Comparison of ENCODE assay signal across 8 cellular contexts in genomic region chr1:12615916-12616708, GRCh38. TPM values are rescaled to one million over a fixed set of nuclear protein-coding genes. Genes with fewer than 3 reads are reported as not detected.
DNase-seq lines count a peak whose midpoint lies in the region; ATAC-seq and TF ChIP-seq lines count a peak whose summit lies in the region.

No MANE protein-coding gene starts in this region.

- peak overlapping the region; percentile 79 to 96 (median 88) for H3K27ac Mint-ChIP-seq in CD4-positive, CD25-positive, alpha-beta regulatory T cell

- H3K4me3 ChIP-seq in CD4-positive, CD25-positive, alpha-beta regulatory T cell (ENCODE audit: low read depth, low read length), result peak overlapping the region; percentile 58
- H3K4me3 ChIP-seq in IMR-90 (ENCODE audit: insufficient read depth, low read depth, low read length) (peak overlapping the region; percentile 66), iPS DF 6.9 (ENCODE audit: low read length) (peak overlapping the region; percentile 80; the same call in 1 of the 2 replicates), retinal pigment epithelial cell (ENCODE audit: low read length) (peak overlapping the region; percentile 85)

- TF ChIP-seq CTCF in IMR-90 (conservative IDR thresholded peaks at IDR 0.05; ENCODE audit: low read depth, low read length) (no peak), retinal pigment epithelial cell (conservative IDR thresholded peaks at IDR 0.05; ENCODE audit: low read depth, low read length) (no peak)

- peak overlapping the region; percentile 86 for H4K91ac ChIP-seq in IMR-90 (ENCODE audit: insufficient read depth, low read depth, low read length)

- no peak for ATAC-seq in CD4-positive, CD25-positive, alpha-beta regulatory T cell (ENCODE audit: low read depth in 2 of 2)
- ATAC-seq in IMR-90 (ENCODE audit: low read depth) (peak; percentile 49), HG03342 (IDR thresholded peaks at IDR 0.05; ENCODE audit: unreplicated experiment) (no peak), HG03439 (IDR thresholded peaks at IDR 0.05; ENCODE audit: unreplicated experiment) (no peak)

- H4K20me1 ChIP-seq in IMR-90 (ENCODE audit: insufficient read depth, low read length), result no peaks in the 10 kb centered on the region

- POLR2A ChIA-PET in IMR-90 (lab: Charles Lee; ENCODE audit: unreplicated experiment), result interaction anchor here (0.5 to 1.5 kb wide), 2 partner anchors 77 to 1359 kb away, joined by 3 to 4 read pairs; no protein-coding TSS in a partner anchor

- TF ChIP-seq POLR2A in IMR-90 (IDR thresholded peaks at IDR 0.05; ENCODE audit: low read depth, low read length), result peak; percentile 51; the same call in 1 of the 2 replicates

- intact Hi-C loops in IMR-90 (cut with micrococcal nuclease), result loop anchor here (1.0 to 5.0 kb wide), 4 partner anchors 12 to 154 kb away; no protein-coding TSS in a partner anchor

- H3K9me3 Mint-ChIP-seq in CD4-positive, CD25-positive, alpha-beta regulatory T cell, result peaks cover 0 to 2% (median 0%) of the 10 kb centered on the region in 7 donors

- no TSS peak for BruUV-seq in IMR-90 (replicated peaks; lab: Mats Ljungman, UMichigan)

- no peak for TF ChIP-seq RAD21 in IMR-90 (IDR thresholded peaks at IDR 0.05; ENCODE audit: low read length)

- peak overlapping the region; percentile 75 for H3K27ac ChIP-seq in CD4-positive, CD25-positive, alpha-beta regulatory T cell (ENCODE audit: insufficient read depth, low read length, poor library complexity, severe bottlenecking)
- H3K27ac ChIP-seq in IMR-90 (ENCODE audit: insufficient read depth, low read length), result peak overlapping the region; percentile 77
- H3K27ac ChIP-seq in iPS DF 6.9 (ENCODE audit: low read length), result peak overlapping the region; percentile 62

- H3K9me3 ChIP-seq in CD4-positive, CD25-positive, alpha-beta regulatory T cell (ENCODE audit: control insufficient read depth in 2 of 2, low read length in 2 of 2), result no peaks in the 10 kb centered on the region
- H3K9me3 ChIP-seq in IMR-90 (ENCODE audit: control insufficient read depth, insufficient read depth, low read length) (no peaks in the 10 kb centered on the region), iPS DF 6.9 (ENCODE audit: control insufficient read depth, insufficient read depth, low read length) (no peaks in the 10 kb centered on the region)

- peaks cover 7 to 81% (median 28%) of the 10 kb centered on the region in 4 donors for H3K4me1 Mint-ChIP-seq in CD4-positive, CD25-positive, alpha-beta regulatory T cell

- no peaks in the 10 kb centered on the region for H3K36me3 ChIP-seq in CD4-positive, CD25-positive, alpha-beta regulatory T cell (ENCODE audit: control insufficient read depth, insufficient read depth, low read length)
- H3K36me3 ChIP-seq in IMR-90 (ENCODE audit: control insufficient read depth, insufficient read depth, low read length) (peaks cover 7% of the 10 kb centered on the region), iPS DF 6.9 (ENCODE audit: control insufficient read depth, insufficient read depth, low read length) (no peaks in the 10 kb centered on the region)

- H3K18ac ChIP-seq in IMR-90 (ENCODE audit: low read depth, low read length), result peak overlapping the region; percentile 31

- H3K4me3 Mint-ChIP-seq in CD4-positive, CD25-positive, alpha-beta regulatory T cell, result peak overlapping the region; percentile 92 to 98 (median 96)

- peak overlapping the region; percentile 88 for H3K4ac ChIP-seq in IMR-90 (ENCODE audit: low read depth, low read length)

- WGBS in IMR-90 (ENCODE audit: extremely low coverage in 2 of 2, insufficient read length in 1 of 2), 2 experiments, result 7% methylated on average over 5 of the region's 16 CpGs; no CpG with 5 or more reads in 1 of the 2 experiments
- WGBS in iPS DF 6.9 (ENCODE audit: insufficient coverage, insufficient read length), result no CpG with 5 or more reads among the region's 16 CpGs

- H3K79me1 ChIP-seq in IMR-90 (ENCODE audit: low read depth in 1 of 2, low read length in 2 of 2), result peaks cover 5 to 22% of the 10 kb centered on the region in 2 experiments; a peak in 2 of 4 replicates

- dilution Hi-C loops in IMR-90 (cut with HindIII; ENCODE audit: low sequenced_read_pairs, unreplicated experiment), result no loop called here

- H3K14ac ChIP-seq in IMR-90 (replicated peaks; ENCODE audit: low read depth, low read length), result peak overlapping the region; percentile 91

- H2BK5ac ChIP-seq in IMR-90 (ENCODE audit: low read depth, low read length, poor library complexity, severe bottlenecking), result peak overlapping the region; percentile 77

- in situ Hi-C loops in IMR-90 (cut with MboI; ENCODE audit: low sequenced_read_pairs), result loop anchor here (5.0 to 25.0 kb wide), 3 partner anchors 61 to 304 kb away; no protein-coding TSS in a partner anchor

- H3K23ac ChIP-seq in IMR-90 (ENCODE audit: low read depth, low read length), result peak overlapping the region; percentile 90

- peaks cover 60% of the 10 kb centered on the region for H3K27me3 Mint-ChIP-seq in CD4-positive, CD25-positive, alpha-beta regulatory T cell

- H4K5ac ChIP-seq in IMR-90 (ENCODE audit: low read depth, low read length), result peak overlapping the region; percentile 58

- peaks cover 55% of the 10 kb centered on the region for H3K4me1 ChIP-seq in CD4-positive, CD25-positive, alpha-beta regulatory T cell (ENCODE audit: control insufficient read depth, insufficient read depth, low read length, poor library complexity, severe bottlenecking)
- H3K4me1 ChIP-seq in IMR-90 (ENCODE audit: control insufficient read depth, insufficient read depth, low read length) (peaks cover 21% of the 10 kb centered on the region), iPS DF 6.9 (ENCODE audit: control insufficient read depth, insufficient read depth, low read length) (peaks cover 4% of the 10 kb centered on the region; the same call in 1 of the 2 replicates)

- peak overlapping the region; percentile 74 for H3K9ac ChIP-seq in IMR-90 (ENCODE audit: low read depth, low read length)

- peaks cover 5% of the 10 kb centered on the region for H3K27me3 ChIP-seq in CD4-positive, CD25-positive, alpha-beta regulatory T cell (ENCODE audit: control insufficient read depth, insufficient read depth, low read length)
- H3K27me3 ChIP-seq in IMR-90 (ENCODE audit: control insufficient read depth, insufficient read depth, low read length), result no peaks in the 10 kb centered on the region
- H3K27me3 ChIP-seq in iPS DF 6.9 (ENCODE audit: control insufficient read depth, insufficient read depth, low read length), result no peaks in the 10 kb centered on the region

- peak in 1 of 3 donors; percentile 29 for DNase-seq in CD4-positive, CD25-positive, alpha-beta regulatory T cell
- DNase-seq in IMR-90, result peak; percentile 62
- DNase-seq in amniotic epithelial cell (ENCODE audit: low read depth), result peak; percentile 59
- DNase-seq in iPS DF 6.9 (ENCODE audit: low read depth, low spot score), result no peak
- DNase-seq in retinal pigment epithelial cell (ENCODE audit: low read depth), result peak; percentile 92
- no peak for DNase-seq in SKM-1 treated with dmso at 0.1 percent for 144 hours (lab: John Stamatoyannopoulos, UW; ENCODE audit: unreplicated experiment)

- peak overlapping the region; percentile 86 for H2BK120ac ChIP-seq in IMR-90 (ENCODE audit: low read depth, low read length)

- H2AK9ac ChIP-seq in IMR-90 (replicated peaks; ENCODE audit: low read depth, low read length, poor library complexity), result peak overlapping the region; percentile 71

- peaks cover 4% of the 10 kb centered on the region; the same call in 1 of the 2 replicates for H3K9me1 ChIP-seq in IMR-90 (ENCODE audit: insufficient read depth, low read length)

- peak overlapping the region; percentile 78 for H2AK5ac ChIP-seq in IMR-90 (ENCODE audit: low read depth, low read length)

- peaks cover 5% of the 10 kb centered on the region for H3K36me3 Mint-ChIP-seq in CD4-positive, CD25-positive, alpha-beta regulatory T cell

- peak overlapping the region; percentile 76 for H3K4me2 ChIP-seq in IMR-90 (ENCODE audit: low read depth, low read length)

- H2BK15ac ChIP-seq in IMR-90 (ENCODE audit: low read depth, low read length), result peak overlapping the region; percentile 22

- peak overlapping the region; percentile 41 to 81; a peak in 3 of 4 replicates for H4K8ac ChIP-seq in IMR-90 (ENCODE audit: low read depth in 2 of 2, low read length in 2 of 2)

- CTCF ChIA-PET in IMR-90 (lab: Yijun Ruan, JAX), result interaction anchor here (0.5 to 0.8 kb wide), 2 partner anchors 169 to 341 kb away, joined by 3 read pairs; no protein-coding TSS in a partner anchor

- peak overlapping the region; percentile 89 for H2AFZ ChIP-seq in IMR-90 (replicated peaks; ENCODE audit: low read length, poor library complexity)

- peak overlapping the region; percentile 90 for H2BK20ac ChIP-seq in IMR-90 (ENCODE audit: low read depth, low read length)

- H3K56ac ChIP-seq in IMR-90 (ENCODE audit: extremely low read depth, insufficient read depth, low read length), result peak overlapping the region; percentile 87

TF ChIP-seq in IMR-90, 13 proteins besides CTCF, POLR2A, EP300 and RAD21 (continues in another document):
- no peak for TF ChIP-seq SMC3 (IDR thresholded peaks at IDR 0.05; ENCODE audit: low read depth, low read length)
- no peak for TF ChIP-seq CHD1 (IDR thresholded peaks at IDR 0.05; ENCODE audit: low read depth, low read length)
- TF ChIP-seq MXI1 (IDR thresholded peaks at IDR 0.05; ENCODE audit: borderline replicate concordance, low read depth, low read length), result no peak
- no peak for TF ChIP-seq MAFK (IDR thresholded peaks at IDR 0.05; ENCODE audit: low read depth, low read length)
- TF ChIP-seq CEBPB (IDR thresholded peaks at IDR 0.05; ENCODE audit: low read depth, low read length), result no peak
- TF ChIP-seq RCOR1 (IDR thresholded peaks at IDR 0.05; ENCODE audit: insufficient replicate concordance, low read length), result no peak
- TF ChIP-seq BHLHE40 (IDR thresholded peaks at IDR 0.05; ENCODE audit: low read depth, low read length), result no peak
- 0 out of 2 replicates have a peak, but pooled peaks have one; percentile 24 for TF ChIP-seq FOS (IDR thresholded peaks at IDR 0.05; ENCODE audit: low read depth, low read length)
- TF ChIP-seq NFE2L2 (IDR thresholded peaks at IDR 0.05; ENCODE audit: low read depth, low read length), result no peak
- peak; percentile 3; the same call in 1 of the 2 replicates for TF ChIP-seq MAZ (IDR thresholded peaks at IDR 0.05; ENCODE audit: borderline replicate concordance, low read depth, low read length)

RNA-seq across cellular contexts. Expression of gene DHRS3, which starts 1.9 kb away (rescaled TPM):
- total RNA-seq in CD4-positive, CD25-positive, alpha-beta regulatory T cell, result 15.2 TPM
- polyA plus RNA-seq in CD4-positive, CD25-positive, alpha-beta regulatory T cell, result 10 to 100 TPM in 3 of 4 donors, 1 to 10 TPM in 1; 8.8 to 25.6 (median 16.1) TPM
- 11.4 and 14.5 TPM in 2 replicates for total RNA-seq in IMR-90 (2012; rRNA removed)
- 10.2 and 11.2 TPM in 2 replicates for polyA plus RNA-seq in IMR-90 (2012; rRNA removed)
- 9.9 and 24.8 TPM in 2 replicates for polyA plus RNA-seq in IMR-90 (2012; cell fraction: cytosol; rRNA removed)
- 16.2 and 25.0 TPM in 2 replicates for polyA plus RNA-seq in IMR-90 (2012; cell fraction: nucleus; rRNA removed; ENCODE audit: low replicate concordance)

RNA-seq across cellular contexts. Expression of gene AADACL4, which starts 27.8 kb away (rescaled TPM):
- total RNA-seq in CD4-positive, CD25-positive, alpha-beta regulatory T cell, result not detected
- polyA plus RNA-seq in CD4-positive, CD25-positive, alpha-beta regulatory T cell, result not detected
- total RNA-seq in IMR-90 (2012; rRNA removed), result not detected in 2 replicates
- polyA plus RNA-seq in IMR-90 (2012; rRNA removed), result not detected in 2 replicates
- polyA plus RNA-seq in IMR-90 (2012; cell fraction: cytosol; rRNA removed), result not detected in 2 replicates
- 0.10 TPM in 1 of 2 replicates, not detected in the other for polyA plus RNA-seq in IMR-90 (2012; cell fraction: nucleus; rRNA removed; ENCODE audit: low replicate concordance)

Comparison
In these comparisons a context has a peak if more than half of its experiments do, and no peak if none do; other contexts are left out.
1. DNase-seq: peak in IMR-90 (single experiment), amniotic epithelial cell (single experiment) and retinal pigment epithelial cell (single experiment); none in iPS DF 6.9 (single experiment) and SKM-1 treated with dmso at 0.1 percent for 144 hours (single experiment).
2. Peak in every context shown above with its lines, with median percentiles within 50 percentile points of each other: H3K27ac ChIP-seq and H3K4me3 ChIP-seq.